8 cellular contexts compared by ENCODE assay signal in genomic region chr9:17063535-17064135, GRCh38.
DNase-seq lines count a peak whose midpoint lies in the region; ATAC-seq, FAIRE-seq and TF ChIP-seq lines count a peak whose summit lies in the region.

No MANE protein-coding gene starts in this region.

- POLR2A ChIA-PET in A549 (lab: Yijun Ruan, JAX), result no interaction called here
- POLR2A ChIA-PET in activated CD8-positive, alpha-beta T cell treated with anti-CD3 and anti-CD28 coated beads, Interleukin-2, amount 10 ng/mL, durations not matched to agents 7 days and 5 days (lab: Charles Lee), result no interaction called here

- no peak overlapping the region for H3K4me3 ChIP-seq in A549
- no peak overlapping the region for H3K4me3 ChIP-seq in suprapubic skin

- H3K9me3 Mint-ChIP-seq in activated CD8-positive, alpha-beta T cell treated with anti-CD3 and anti-CD28 coated beads, Interleukin-2, amount 10 ng/mL, durations not matched to agents 7 days and 5 days (ENCODE audit: insufficient read depth), result no peaks in the 10 kb centered on the region

- CTCF ChIA-PET in A549 (lab: Yijun Ruan, JAX), result interaction anchor here (0.5 to 3.1 kb wide), 15 partner anchors 9 to 507 kb away, joined by 3 to 17 read pairs (median 4); no protein-coding TSS in a partner anchor
- CTCF ChIA-PET in activated CD8-positive, alpha-beta T cell treated with anti-CD3 and anti-CD28 coated beads, Interleukin-2, amount 10 ng/mL, durations not matched to agents 7 days and 5 days (lab: Charles Lee), result interaction anchor here (0.6 to 1.2 kb wide), 5 partner anchors 9 to 421 kb away, joined by 3 to 6 read pairs (median 3); no protein-coding TSS in a partner anchor

- FAIRE-seq in A549 (lab: Jason Lieb, UNC) (peak; percentile 93), GM12891 (lab: Jason Lieb, UNC) (peak; percentile 91)

- DNase-seq in A549 (ENCODE audit: low read depth in 1 of 2, low spot score in 1 of 2), result peak; percentile 23 to 69
- peak; percentile 10 for DNase-seq in GM12891 (ENCODE audit: insufficient read length, low spot score)
- DNase-seq in NCI-H2081 treated with DMSO at 0.1 percent for 48 hours (lab: John Stamatoyannopoulos, UW), result peak; percentile 39
- DNase-seq in activated CD8-positive, alpha-beta T cell treated with anti-CD3 and anti-CD28 coated beads, Interleukin-2, amount 10 ng/mL, durations not matched to agents 7 days and 5 days, result peak; percentile 23
- DNase-seq in iPS DF 4.7 (ENCODE audit: extremely low read depth, low spot score), result peak; percentile 19
- no peak for DNase-seq in suprapubic skin (ENCODE audit: low spot score in 2 of 2)
- DNase-seq in activated naive CD4-positive, alpha-beta T cell treated with anti-CD3 and anti-CD28 coated beads, Interleukin-2, amount 50 U/mL, for 16 hours, result no peak

- no peak overlapping the region for H3K4me3 Mint-ChIP-seq in activated CD8-positive, alpha-beta T cell treated with anti-CD3 and anti-CD28 coated beads, Interleukin-2, amount 10 ng/mL, durations not matched to agents 7 days and 5 days

- TF ChIP-seq CTCF in A549 (IDR thresholded peaks at IDR 0.05), result peak; percentile 76
- TF ChIP-seq CTCF in suprapubic skin (IDR thresholded peaks at IDR 0.05), result peak; percentile 15 to 49

- no peaks in the 10 kb centered on the region for H3K36me3 ChIP-seq in suprapubic skin

- TF ChIP-seq RAD21 in A549 (conservative IDR thresholded peaks at IDR 0.05 in 1 of 2, IDR thresholded peaks at IDR 0.05 in 1 of 2), result peak; percentile 68 to 78

- no peaks in the 10 kb centered on the region for H3K27me3 ChIP-seq in suprapubic skin

- no peaks in the 10 kb centered on the region for H3K27me3 Mint-ChIP-seq in activated CD8-positive, alpha-beta T cell treated with anti-CD3 and anti-CD28 coated beads, Interleukin-2, amount 10 ng/mL, durations not matched to agents 7 days and 5 days (ENCODE audit: low read depth)

- H3K4me1 ChIP-seq in A549 (peaks cover 13% of the 10 kb centered on the region), suprapubic skin (no peaks in the 10 kb centered on the region)

- no peaks in the 10 kb centered on the region for H3K4me1 Mint-ChIP-seq in activated CD8-positive, alpha-beta T cell treated with anti-CD3 and anti-CD28 coated beads, Interleukin-2, amount 10 ng/mL, durations not matched to agents 7 days and 5 days (ENCODE audit: low read depth)

- 4% methylated on average over 2 of the region's 2 CpGs for whole genome bisulfite sequencing in A549 (ENCODE audit: missing lambda C conversion rate)
- WGBS in suprapubic skin, result 23% methylated on average over 2 of the region's 2 CpGs

- TF ChIP-seq POLR2A in A549 (IDR thresholded peaks at IDR 0.05; ENCODE audit: low read length) (no peak), GM12891 (IDR thresholded peaks at IDR 0.05; ENCODE audit: low read depth, low read length) (no peak), suprapubic skin (IDR thresholded peaks at IDR 0.05) (no peak)

- no peaks in the 10 kb centered on the region for H3K9me3 ChIP-seq in A549
- no peaks in the 10 kb centered on the region for H3K9me3 ChIP-seq in suprapubic skin

- ATAC-seq in A549 (peak; percentile 98), HG02970 (IDR thresholded peaks at IDR 0.05; ENCODE audit: low FRiP score, unreplicated experiment) (peak; percentile 67)
- peak; percentile 60 for ATAC-seq in activated CD8-positive, alpha-beta T cell treated with anti-CD3 and anti-CD28 coated beads, Interleukin-2, amount 10 ng/mL, durations not matched to agents 7 days and 5 days

- no peak for TF ChIP-seq EP300 in A549 (IDR thresholded peaks at IDR 0.05)
- no peak for TF ChIP-seq EP300 in suprapubic skin (IDR thresholded peaks at IDR 0.05)

- no peak overlapping the region for H3K27ac Mint-ChIP-seq in activated CD8-positive, alpha-beta T cell treated with anti-CD3 and anti-CD28 coated beads, Interleukin-2, amount 10 ng/mL, durations not matched to agents 7 days and 5 days

- no peaks in the 10 kb centered on the region for H3K36me3 Mint-ChIP-seq in activated CD8-positive, alpha-beta T cell treated with anti-CD3 and anti-CD28 coated beads, Interleukin-2, amount 10 ng/mL, durations not matched to agents 7 days and 5 days (ENCODE audit: low read depth)

- H3K4me2 ChIP-seq in A549, result no peak overlapping the region

- H3K27ac ChIP-seq in A549, result no peak overlapping the region
- no peak overlapping the region for H3K27ac ChIP-seq in suprapubic skin

TF ChIP-seq in A549, 52 proteins besides CTCF, POLR2A, EP300 and RAD21:
- no peak for TF ChIP-seq MAFK (IDR thresholded peaks at IDR 0.05; ENCODE audit: partially characterized antibody)
- peak; percentile 68 for TF ChIP-seq SMC3 (IDR thresholded peaks at IDR 0.05)
- TF ChIP-seq CBX8 (IDR thresholded peaks at IDR 0.05), result no peak
- TF ChIP-seq POLR2AphosphoS2 (conservative IDR thresholded peaks at IDR 0.05; ENCODE audit: low read length), result no peak

TF ChIP-seq in GM12891, 5 proteins besides CTCF, POLR2A, EP300 and RAD21:
- TF ChIP-seq PAX5 (IDR thresholded peaks at IDR 0.05; ENCODE audit: insufficient read depth, low read length, severe bottlenecking), result no peak
- TF ChIP-seq POLR2AphosphoS5 (IDR thresholded peaks at IDR 0.05; ENCODE audit: low read depth, low read length), result no peak
- TF ChIP-seq TAF1 (IDR thresholded peaks at IDR 0.05; ENCODE audit: low read depth, low read length), result no peak
- TF ChIP-seq SPI1 (IDR thresholded peaks at IDR 0.05; ENCODE audit: low read depth, low read length), result no peak
- TF ChIP-seq POU2F2 (IDR thresholded peaks at IDR 0.05; ENCODE audit: low read depth, low read length), result no peak

Comparison
In these comparisons a context has a peak if more than half of its experiments do, and no peak if none do; other contexts are left out.
1. DNase-seq: peak in A549 (2 of 2), GM12891 (single experiment), NCI-H2081 treated with DMSO at 0.1 percent for 48 hours (single experiment), activated CD8-positive, alpha-beta T cell treated with anti-CD3 and anti-CD28 coated beads, Interleukin-2, amount 10 ng/mL, durations not matched to agents 7 days and 5 days (single experiment) and iPS DF 4.7 (single experiment); none in suprapubic skin (0 of 2) and activated naive CD4-positive, alpha-beta T cell treated with anti-CD3 and anti-CD28 coated beads, Interleukin-2, amount 50 U/mL, for 16 hours (single experiment).
2. Peak in every context shown above with its lines, with median percentiles within 50 percentile points of each other: ATAC-seq.